In the genomic region with DNA sequence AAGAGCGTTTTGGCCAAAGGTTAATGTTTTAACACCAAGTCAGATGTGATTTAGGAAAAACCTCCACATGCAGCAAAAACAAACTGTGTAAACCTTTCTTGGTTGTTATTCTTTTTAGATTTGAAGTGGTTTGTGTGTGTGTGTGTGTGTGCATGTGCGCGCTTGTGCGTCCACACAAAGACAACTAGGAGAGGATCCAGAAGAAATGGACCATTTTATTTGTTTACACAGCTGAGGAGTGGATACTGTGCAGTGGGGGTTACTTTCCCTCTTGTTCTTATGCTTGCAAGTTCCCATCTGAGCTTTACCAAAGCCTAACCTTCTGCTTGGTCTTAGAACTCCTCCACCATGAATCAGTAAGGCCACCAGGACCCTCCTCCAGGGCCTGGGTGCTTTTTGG, we compare ENCODE assay signal across 17 cellular contexts. TPM values are rescaled to one million over a fixed set of nuclear protein-coding genes. Genes with fewer than 3 reads are reported as not detected.
DNase-seq lines count a peak whose midpoint lies in the region; ATAC-seq and TF ChIP-seq lines count a peak whose summit lies in the region.
"Had no signal": no experiment of that assay in that cellular context is flagged by ENCODE, and none has a peak within 500 bp of the region (broad histone marks: within the 10 kb centered on the region; RNA-seq: fewer than 3 reads in every experiment).

No MANE protein-coding gene starts in this region.

- peak; percentile 85 for ATAC-seq in sciatic nerve
- ATAC-seq: PC-3, Right ventricle myocardium inferior, SK-N-SH treated with all-trans-retinoic acid at 6 μM for 48 hours had no signal

- H3K4me3 ChIP-seq in HEK293 (ENCODE audit: low read depth, low read length) (no peak overlapping the region), endodermal cell (ENCODE audit: low read length) (no peak overlapping the region)

- 70 to 95% methylated on average over 1 to 4 of the region's 4 CpGs for WGBS in endodermal cell (ENCODE audit: insufficient coverage in 1 of 2, insufficient read length in 1 of 2), 2 experiments

- POLR2A ChIA-PET in HEK293 (lab: Yijun Ruan, JAX): no interaction called here
- POLR2A ChIA-PET in activated CD4-positive, alpha-beta T cell treated with anti-CD3 and anti-CD28 coated beads, Interleukin-2, amount 10 ng/mL, durations not matched to agents 7 days and 5 days (lab: Charles Lee): no interaction called here

- no peak overlapping the region for H3K4me3 Mint-ChIP-seq in endodermal cell
- H3K4me3 Mint-ChIP-seq in activated CD4-positive, alpha-beta T cell treated with anti-CD3 and anti-CD28 coated beads, Interleukin-2, amount 10 ng/mL, durations not matched to agents 7 days and 5 days: no peak overlapping the region
- H3K4me3 Mint-ChIP-seq: IgD-negative memory B cell had no signal

- CTCF ChIA-PET in HEK293 (lab: Yijun Ruan, JAX): no interaction called here
- CTCF ChIA-PET in activated CD4-positive, alpha-beta T cell treated with anti-CD3 and anti-CD28 coated beads, Interleukin-2, amount 10 ng/mL, durations not matched to agents 7 days and 5 days (lab: Charles Lee): no interaction called here

- no peaks in the 10 kb centered on the region for H3K27me3 ChIP-seq in endodermal cell (ENCODE audit: control insufficient read depth, insufficient read depth, low read length, poor library complexity, severe bottlenecking)

- H3K4me1 Mint-ChIP-seq in endodermal cell: peaks cover 19% of the 10 kb centered on the region
- no peaks in the 10 kb centered on the region for H3K4me1 Mint-ChIP-seq in activated CD4-positive, alpha-beta T cell treated with anti-CD3 and anti-CD28 coated beads, Interleukin-2, amount 10 ng/mL, durations not matched to agents 7 days and 5 days
- H3K4me1 Mint-ChIP-seq: IgD-negative memory B cell had no signal

- TF ChIP-seq CTCF in HEK293 (tag by site-specific recombination; IDR thresholded peaks at IDR 0.05) (no peak), endodermal cell (conservative IDR thresholded peaks at IDR 0.05) (no peak)

- H3K9ac ChIP-seq in endodermal cell (ENCODE audit: extremely low read depth, low read length, poor library complexity, severe bottlenecking): no peak overlapping the region

- peak; percentile 75 for DNase-seq in NCI-H510A treated with DMSO at 0.1 percent for 48 hours (lab: John Stamatoyannopoulos, UW)
- no peak for DNase-seq in NCI-H510A (lab: John Stamatoyannopoulos, UW)
- no peak for DNase-seq in endodermal cell
- no peak for DNase-seq in sciatic nerve (ENCODE audit: low spot score)
- DNase-seq in OCI-M2 (lab: John Stamatoyannopoulos, UW; ENCODE audit: unreplicated experiment): no peak
- DNase-seq in activated CD4-positive, alpha-beta T cell treated with anti-CD3 and anti-CD28 coated beads, Interleukin-2, amount 10 ng/mL, durations not matched to agents 7 days and 5 days: no peak
- DNase-seq in KG1 (lab: John Stamatoyannopoulos, UW): no peak
- DNase-seq: AML-193, DMS79, HCEC 1CT, NCI-H1436, NCI-H524, PC-3 had no signal

- peak overlapping the region; percentile 39 for H3K27ac Mint-ChIP-seq in endodermal cell
- no peak overlapping the region for H3K27ac Mint-ChIP-seq in activated CD4-positive, alpha-beta T cell treated with anti-CD3 and anti-CD28 coated beads, Interleukin-2, amount 10 ng/mL, durations not matched to agents 7 days and 5 days

- no peaks in the 10 kb centered on the region for H3K27me3 Mint-ChIP-seq in endodermal cell (ENCODE audit: insufficient read depth)
- peaks cover 48% of the 10 kb centered on the region for H3K27me3 Mint-ChIP-seq in activated CD4-positive, alpha-beta T cell treated with anti-CD3 and anti-CD28 coated beads, Interleukin-2, amount 10 ng/mL, durations not matched to agents 7 days and 5 days

- H3K4me1 ChIP-seq in HEK293 (ENCODE audit: control insufficient read depth, insufficient read depth, low read length) (peaks cover 19% of the 10 kb centered on the region), endodermal cell (ENCODE audit: control insufficient read depth, insufficient read depth, low read length) (no peaks in the 10 kb centered on the region)

- H3K9me3 ChIP-seq in HEK293 (ENCODE audit: control insufficient read depth, insufficient read depth, low read depth, low read length): no peaks in the 10 kb centered on the region
- no peaks in the 10 kb centered on the region for H3K9me3 ChIP-seq in endodermal cell (ENCODE audit: control insufficient read depth, low read length)

- H3K36me3 ChIP-seq in HEK293 (ENCODE audit: control insufficient read depth in 2 of 2, insufficient read depth in 1 of 2, low read length in 2 of 2) (peaks cover 15 to 26% of the 10 kb centered on the region in 2 experiments; a peak in 2 of 3 replicates), endodermal cell (ENCODE audit: control insufficient read depth, insufficient read depth, low read length) (peaks cover 79% of the 10 kb centered on the region)

- intact Hi-C loops in sciatic nerve (cut with DNase I): no loop called here

- no peak overlapping the region for H3K27ac ChIP-seq in HEK293 (ENCODE audit: extremely low read depth, low read depth, low read length)
- no peak overlapping the region for H3K27ac ChIP-seq in endodermal cell (ENCODE audit: low read depth, low read length)

- peaks cover 79% of the 10 kb centered on the region for H3K36me3 Mint-ChIP-seq in endodermal cell (ENCODE audit: low read depth)
- H3K36me3 Mint-ChIP-seq in activated CD4-positive, alpha-beta T cell treated with anti-CD3 and anti-CD28 coated beads, Interleukin-2, amount 10 ng/mL, durations not matched to agents 7 days and 5 days (ENCODE audit: low read depth): no peaks in the 10 kb centered on the region
- H3K36me3 Mint-ChIP-seq: IgD-negative memory B cell had no signal

- H3K9me3 Mint-ChIP-seq in endodermal cell: no peaks in the 10 kb centered on the region
- H3K9me3 Mint-ChIP-seq in activated CD4-positive, alpha-beta T cell treated with anti-CD3 and anti-CD28 coated beads, Interleukin-2, amount 10 ng/mL, durations not matched to agents 7 days and 5 days: no peaks in the 10 kb centered on the region
- H3K9me3 Mint-ChIP-seq: IgD-negative memory B cell had no signal

TF ChIP-seq in HEK293, 187 proteins besides CTCF, POLR2A, EP300 and RAD21 (continues in another document):
- TF ChIP-seq, protein P1, sequence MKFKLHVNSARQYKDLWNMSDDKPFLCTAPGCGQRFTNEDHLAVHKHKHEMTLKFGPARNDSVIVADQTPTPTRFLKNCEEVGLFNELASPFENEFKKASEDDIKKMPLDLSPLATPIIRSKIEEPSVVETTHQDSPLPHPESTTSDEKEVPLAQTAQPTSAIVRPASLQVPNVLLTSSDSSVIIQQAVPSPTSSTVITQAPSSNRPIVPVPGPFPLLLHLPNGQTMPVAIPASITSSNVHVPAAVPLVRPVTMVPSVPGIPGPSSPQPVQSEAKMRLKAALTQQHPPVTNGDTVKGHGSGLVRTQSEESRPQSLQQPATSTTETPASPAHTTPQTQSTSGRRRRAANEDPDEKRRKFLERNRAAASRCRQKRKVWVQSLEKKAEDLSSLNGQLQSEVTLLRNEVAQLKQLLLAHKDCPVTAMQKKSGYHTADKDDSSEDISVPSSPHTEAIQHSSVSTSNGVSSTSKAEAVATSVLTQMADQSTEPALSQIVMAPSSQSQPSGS (tag by site-specific recombination; IDR thresholded peaks at IDR 0.05; ENCODE audit: low read depth): no peak
- TF ChIP-seq ZNF10 (tag by site-specific recombination; IDR thresholded peaks at IDR 0.05) (no peak), ZNF645 (tag by site-specific recombination; IDR thresholded peaks at IDR 0.05) (no peak), ZXDB (tag by site-specific recombination; IDR thresholded peaks at IDR 0.05) (0 out of 2 replicates have a peak, but pooled peaks have one; percentile 36), ZFP37 (tag by site-specific recombination; IDR thresholded peaks at IDR 0.05) (no peak), KLF16 (tag by site-specific recombination; IDR thresholded peaks at IDR 0.05) (no peak), ZNF146 (tag by site-specific recombination; IDR thresholded peaks at IDR 0.05) (0 out of 2 replicates have a peak, but pooled peaks have one; percentile 14), REST (tag by site-specific recombination; IDR thresholded peaks at IDR 0.05) (no peak), ZNF350 (tag by site-specific recombination; IDR thresholded peaks at IDR 0.05) (no peak)

RNA-seq across cellular contexts. Expression of gene TCF7L2, which starts 20.0 kb away (rescaled TPM):
- total RNA-seq in endodermal cell (100 to 1,000 TPM in 1 of 2 donors, 10 to 100 TPM in 1; 73.2 to 105 TPM), sciatic nerve (53.6 TPM)
- 29.9 TPM for polyA plus RNA-seq in endodermal cell (2013, experiment 1 of 2)
- polyA plus RNA-seq in endodermal cell (2013, experiment 2 of 2): 29.0 TPM
- total RNA-seq in activated CD4-positive, alpha-beta T cell treated with anti-CD3 and anti-CD28 coated beads, Interleukin-2, amount 10 ng/mL, durations not matched to agents 7 days and 5 days: under 1 TPM; 0.60 to 0.81 TPM

Comparison
In these comparisons a context has a peak if more than half of its experiments do, and no peak if none do; other contexts are left out.
1. RNA of gene TCF7L2, which starts 20.0 kb away (total RNA-seq): 73.2 to 105 TPM in endodermal cell and 53.6 TPM in sciatic nerve (single experiment); 0.60 to 0.81 TPM in activated CD4-positive, alpha-beta T cell treated with anti-CD3 and anti-CD28 coated beads, Interleukin-2, amount 10 ng/mL, durations not matched to agents 7 days and 5 days; every median in the first group is over 10 times any median in the second.